ENCODE assay signal across 21 cellular contexts in genomic region chr2:19600506-19600905, GRCh38.
DNase-seq lines count a peak whose midpoint lies in the region; ATAC-seq and TF ChIP-seq lines count a peak whose summit lies in the region.
"Had no signal": no experiment of that assay in that cellular context is flagged by ENCODE, and none has a peak within 500 bp of the region (broad histone marks: within the 10 kb centered on the region; RNA-seq: fewer than 3 reads in every experiment).

No MANE protein-coding gene starts in this region.

- ATAC-seq in HG03457 (IDR thresholded peaks at IDR 0.05; ENCODE audit: unreplicated experiment) = no peak
- ATAC-seq: HepG2 had no signal

- no peaks in the 10 kb centered on the region for H3K27me3 ChIP-seq in brain microvascular endothelial cell (replicated peaks)
- H3K27me3 ChIP-seq: Peyer's patch had no signal

- no peak overlapping the region for H3K27ac ChIP-seq in brain microvascular endothelial cell
- H3K27ac ChIP-seq: Peyer's patch had no signal

- DNase-seq in AG04449 (ENCODE audit: low read depth, low spot score) = no peak
- peak; percentile 24 for DNase-seq in GM04503 (ENCODE audit: low read depth)
- no peak for DNase-seq in brain microvascular endothelial cell
- DNase-seq in foreskin fibroblast = peak; percentile 34 to 79
- no peak for DNase-seq in activated T-cell treated with anti-CD3 and anti-CD28 coated beads for 4 hours
- DNase-seq in activated effector memory CD4-positive, alpha-beta T cell treated with Interleukin-2 at 50 U/mL for 16 hours = no peak
- no peak for DNase-seq in HT-29 (ENCODE audit: low spot score)
- DNase-seq: COR-L47; DMS 273 treated with DMSO at 0.1 percent for 48 hours; DND-41; KBM-7; NCI-H1105; NCI-H2107; NCI-H510A; NCI-H748 treated with DMSO at 0.1 percent for 48 hours; NK-92 treated with Interleukin-12 subunit alpha and Interleukin-12 subunit beta, amount 100 ng/mL, for 24 hours; Peyer's patch; Right ventricle myocardium superior had no signal

- POLR2A ChIA-PET in AG04449 (lab: Yijun Ruan, JAX) = no interaction called here

- in situ Hi-C loops in brain microvascular endothelial cell (cut with HindIII; ENCODE audit: low pct_ligation_motif_present, low sequenced_read_pairs) = no loop called here

- CTCF ChIA-PET in AG04449 (lab: Yijun Ruan, JAX) = interaction anchor here (0.9 to 1.0 kb wide), 2 partner anchors 21 to 263 kb away, joined by 3 read pairs; no protein-coding TSS in a partner anchor

- no peak overlapping the region for H3K4me3 ChIP-seq in AG04449 (ENCODE audit: low read depth, low read length)
- no peak overlapping the region for H3K4me3 ChIP-seq in brain microvascular endothelial cell (ENCODE audit: low read depth, low read length)
- no peak overlapping the region for H3K4me3 ChIP-seq in foreskin fibroblast (ENCODE audit: low read depth in 1 of 2, low read length in 2 of 2)
- H3K4me3 ChIP-seq: HAP-1, Peyer's patch had no signal

- no peaks in the 10 kb centered on the region for H3K36me3 ChIP-seq in brain microvascular endothelial cell (replicated peaks)
- H3K36me3 ChIP-seq: HAP-1, Peyer's patch had no signal

- TF ChIP-seq CTCF in AG04449 (IDR thresholded peaks at IDR 0.05; ENCODE audit: insufficient read depth, low read length, missing control alignments) (peak; percentile 13), brain microvascular endothelial cell (IDR thresholded peaks at IDR 0.05; ENCODE audit: low read depth, low read length, missing control alignments) (peak; percentile 21), foreskin fibroblast (IDR thresholded peaks at IDR 0.05; ENCODE audit: low read depth, low read length) (no peak)

Comparison
In these comparisons a context has a peak if more than half of its experiments do, and no peak if none do; other contexts are left out.
1. DNase-seq: peak in GM04503 (single experiment) and foreskin fibroblast (2 of 2); none in AG04449 (single experiment), brain microvascular endothelial cell (single experiment), activated T-cell treated with anti-CD3 and anti-CD28 coated beads for 4 hours (single experiment), activated effector memory CD4-positive, alpha-beta T cell treated with Interleukin-2 at 50 U/mL for 16 hours (single experiment) and HT-29 (single experiment).